ENCODE assay signal across 24 cellular contexts in genomic region chr4:40613456-40613855, GRCh38. TPM values are rescaled to one million over a fixed set of nuclear protein-coding genes. Genes with fewer than 3 reads are reported as not detected.
DNase-seq lines count a peak whose midpoint lies in the region; ATAC-seq, FAIRE-seq and TF ChIP-seq lines count a peak whose summit lies in the region.
"Had no signal": no experiment of that assay in that cellular context is flagged by ENCODE, and none has a peak within 500 bp of the region (broad histone marks: within the 10 kb centered on the region; RNA-seq: fewer than 3 reads in every experiment).

No MANE protein-coding gene starts in this region.

- 59% methylated on average over 1 of the region's 1 CpG for WGBS in smooth muscle cell (ENCODE audit: low lambda C conversion rate)

- peaks cover 11% of the 10 kb centered on the region for H3K4me1 Mint-ChIP-seq in activated CD4-positive, alpha-beta T cell treated with anti-CD3 and anti-CD28 coated beads for 36 hours

- no peak for TF ChIP-seq POLR2A in endothelial cell of umbilical vein (IDR thresholded peaks at IDR 0.05; ENCODE audit: low read depth, low read length)

- no peaks in the 10 kb centered on the region for H3K79me2 ChIP-seq in endothelial cell of umbilical vein (ENCODE audit: control insufficient read depth, insufficient read depth, low read length)
- H3K79me2 ChIP-seq in smooth muscle cell (ENCODE audit: low read depth): no peaks in the 10 kb centered on the region

- no peak overlapping the region for H3K27ac ChIP-seq in RWPE2 (ENCODE audit: poor library complexity, severe bottlenecking)
- no peak overlapping the region for H3K27ac ChIP-seq in endothelial cell of umbilical vein (ENCODE audit: insufficient read depth, low read depth, low read length)
- H3K27ac ChIP-seq in smooth muscle cell (ENCODE audit: low read depth): peak overlapping the region; percentile 17
- H3K27ac ChIP-seq: gastroesophageal sphincter, psoas muscle had no signal

- H3F3A ChIP-seq in smooth muscle cell (ENCODE audit: low read depth): no peaks in the 10 kb centered on the region

- no TSS peak for BruUV-seq in endothelial cell of umbilical vein (replicated peaks; lab: Mats Ljungman, UMichigan)

- POLR2A ChIA-PET in endothelial cell of umbilical vein (lab: Charles Lee): no interaction called here
- POLR2A ChIA-PET in activated CD4-positive, alpha-beta T cell treated with anti-CD3 and anti-CD28 coated beads for 36 hours (lab: Charles Lee): no interaction called here

- H4K20me1 ChIP-seq in endothelial cell of umbilical vein (replicated peaks; ENCODE audit: control insufficient read depth, extremely low read depth, insufficient read depth, low read length) (no peaks in the 10 kb centered on the region), smooth muscle cell (ENCODE audit: low read depth) (no peaks in the 10 kb centered on the region)

- no peak overlapping the region for H3K27ac Mint-ChIP-seq in activated CD4-positive, alpha-beta T cell treated with anti-CD3 and anti-CD28 coated beads for 36 hours
- H3K27ac Mint-ChIP-seq: activated naive CD4-positive, alpha-beta T cell treated with anti-CD3 and anti-CD28 coated beads, Interleukin-2, amount 10 ng/mL, durations not matched to agents 7 days and 5 days; activated T-cell treated with anti-CD3 and anti-CD28 coated beads, Interleukin-2, amount 50 U/mL, for 72 hours; IgD-negative memory B cell had no signal

- H3K36me3 ChIP-seq in RWPE2 (ENCODE audit: low read depth) (no peaks in the 10 kb centered on the region), endothelial cell of umbilical vein (ENCODE audit: control insufficient read depth in 2 of 2, extremely low read depth in 1 of 2, insufficient read depth in 2 of 2, low read length in 2 of 2) (no peaks in the 10 kb centered on the region), smooth muscle cell (ENCODE audit: low read depth) (no peaks in the 10 kb centered on the region)
- H3K36me3 ChIP-seq: gastroesophageal sphincter had no signal

- H3K9ac ChIP-seq in endothelial cell of umbilical vein (replicated peaks; ENCODE audit: extremely low read depth, insufficient read depth, low read length): no peak overlapping the region
- no peak overlapping the region for H3K9ac ChIP-seq in smooth muscle cell (ENCODE audit: low read depth)

- no peaks in the 10 kb centered on the region for H3K4me1 ChIP-seq in RWPE2 (ENCODE audit: insufficient read depth, poor library complexity, severe bottlenecking)
- no peaks in the 10 kb centered on the region for H3K4me1 ChIP-seq in endothelial cell of umbilical vein (ENCODE audit: control insufficient read depth, extremely low read depth, insufficient read depth, low read length)
- no peaks in the 10 kb centered on the region for H3K4me1 ChIP-seq in smooth muscle cell (ENCODE audit: low read depth)
- H3K4me1 ChIP-seq: gastroesophageal sphincter, psoas muscle had no signal

- H3K9me3 ChIP-seq in RWPE2 (ENCODE audit: severe bottlenecking): no peaks in the 10 kb centered on the region
- H3K9me3 ChIP-seq in endothelial cell of umbilical vein (replicated peaks; ENCODE audit: control insufficient read depth, insufficient read depth, low read length): no peaks in the 10 kb centered on the region
- H3K9me3 ChIP-seq in smooth muscle cell (replicated peaks; ENCODE audit: low read depth): no peaks in the 10 kb centered on the region
- H3K9me3 ChIP-seq: gastroesophageal sphincter, psoas muscle had no signal

- peak; percentile 35 for FAIRE-seq in endothelial cell of umbilical vein (lab: Jason Lieb, UNC)
- FAIRE-seq: keratinocyte had no signal

- H2AFZ ChIP-seq in endothelial cell of umbilical vein (ENCODE audit: low read depth, low read length): no peak overlapping the region
- no peak overlapping the region for H2AFZ ChIP-seq in smooth muscle cell (ENCODE audit: low read depth)

- no peaks in the 10 kb centered on the region for H3K27me3 ChIP-seq in RWPE2 (ENCODE audit: insufficient read depth, poor library complexity, severe bottlenecking)
- no peaks in the 10 kb centered on the region for H3K27me3 ChIP-seq in endothelial cell of umbilical vein (ENCODE audit: control insufficient read depth in 2 of 2, insufficient read depth in 2 of 2, low read length in 2 of 2)
- no peaks in the 10 kb centered on the region for H3K27me3 ChIP-seq in smooth muscle cell (ENCODE audit: low read depth)
- H3K27me3 ChIP-seq: gastroesophageal sphincter had no signal

- peak; percentile 43 for DNase-seq in ELR (ENCODE audit: low read depth)
- no peak for DNase-seq in RWPE2 (ENCODE audit: low spot score)
- DNase-seq in endothelial cell of umbilical vein (ENCODE audit: low read depth, low spot score): no peak
- no peak for DNase-seq in smooth muscle cell (lab: John Stamatoyannopoulos, UW; ENCODE audit: unreplicated experiment)
- DNase-seq in activated CD4-positive, alpha-beta T cell treated with anti-CD3 and anti-CD28 coated beads for 36 hours: no peak
- DNase-seq in NK-92 treated with Interleukin-12 subunit alpha and Interleukin-12 subunit beta, amount 100 ng/mL, for 24 hours (lab: John Stamatoyannopoulos, UW): no peak
- DNase-seq in dermis blood vessel endothelial cell: no peak
- DNase-seq: activated naive CD4-positive, alpha-beta T cell treated with anti-CD3 and anti-CD28 coated beads, Interleukin-2, amount 10 ng/mL, durations not matched to agents 7 days and 5 days; activated T-cell treated with anti-CD3 and anti-CD28 coated beads, Interleukin-2, amount 50 U/mL, for 72 hours; central memory CD4-positive, alpha-beta T cell; effector CD4-positive, alpha-beta T cell; MM.1S; NCI-H1417 treated with DMSO at 0.1 percent for 48 hours; NCI-H2107; NCI-H510A treated with DMSO at 0.1 percent for 48 hours; psoas muscle; stimulated activated CD4-positive, alpha-beta T cell treated with anti-CD3 and anti-CD28 coated beads, Interleukin-1b, Interleukin-23, amount 100 ng/mL, for 48 hours; substantia nigra had no signal

- H3K9me3 Mint-ChIP-seq in activated CD4-positive, alpha-beta T cell treated with anti-CD3 and anti-CD28 coated beads for 36 hours (ENCODE audit: low read depth): no peaks in the 10 kb centered on the region
- H3K9me3 Mint-ChIP-seq: activated T-cell treated with anti-CD3 and anti-CD28 coated beads, Interleukin-2, amount 50 U/mL, for 72 hours; IgD-negative memory B cell had no signal

- intact Hi-C loops in endothelial cell of umbilical vein (cut with micrococcal nuclease): no loop called here
- intact Hi-C loops in activated CD4-positive, alpha-beta T cell treated with anti-CD3 and anti-CD28 coated beads for 36 hours (cut with DNase I, micrococcal nuclease): no loop called here

- ATAC-seq in RWPE2 (ENCODE audit: low read depth): peak; percentile 33; the same call in 1 of the 3 replicates
- no peak for ATAC-seq in activated CD4-positive, alpha-beta T cell treated with anti-CD3 and anti-CD28 coated beads for 36 hours
- ATAC-seq: activated T-cell treated with anti-CD3 and anti-CD28 coated beads, Interleukin-2, amount 50 U/mL, for 72 hours; esophagus mucosa; gastroesophageal sphincter; psoas muscle had no signal

- dilution Hi-C loops in endothelial cell of umbilical vein (cut with MboI; ENCODE audit: extremely low pct_ligation_motif_present, low sequenced_read_pairs): no loop called here

- CTCF ChIA-PET in endothelial cell of umbilical vein (lab: Charles Lee): no interaction called here
- CTCF ChIA-PET in activated CD4-positive, alpha-beta T cell treated with anti-CD3 and anti-CD28 coated beads for 36 hours (lab: Charles Lee): no interaction called here

- H3K4me2 ChIP-seq in endothelial cell of umbilical vein (ENCODE audit: insufficient read depth, low read length) (no peak overlapping the region), smooth muscle cell (no peak overlapping the region)

- H3K9me1 ChIP-seq in endothelial cell of umbilical vein (replicated peaks; ENCODE audit: control insufficient read depth, extremely low read depth, insufficient read depth, low read length): no peaks in the 10 kb centered on the region

- H3K4me3 ChIP-seq in RWPE2 (ENCODE audit: severe bottlenecking) (no peak overlapping the region), endothelial cell of umbilical vein (replicated peaks in 1 of 3; ENCODE audit: insufficient read depth in 1 of 3, low read depth in 1 of 3, low read length in 3 of 3) (no peak overlapping the region), smooth muscle cell (no peak overlapping the region)
- H3K4me3 ChIP-seq: gastroesophageal sphincter, GM12878, psoas muscle had no signal

- TF ChIP-seq CTCF in RWPE2 (IDR thresholded peaks at IDR 0.05; ENCODE audit: poor library complexity, severe bottlenecking) (no peak), endothelial cell of umbilical vein (IDR thresholded peaks at IDR 0.05; ENCODE audit: extremely low read depth in 1 of 2, insufficient read depth in 1 of 2, low read depth in 1 of 2, low read length in 2 of 2) (no peak), smooth muscle cell (IDR thresholded peaks at IDR 0.05; ENCODE audit: borderline replicate concordance, insufficient read depth, poor library complexity, severe bottlenecking) (no peak)

- H3K27me3 Mint-ChIP-seq in activated CD4-positive, alpha-beta T cell treated with anti-CD3 and anti-CD28 coated beads for 36 hours: peaks cover 4% of the 10 kb centered on the region
- H3K27me3 Mint-ChIP-seq: activated naive CD4-positive, alpha-beta T cell treated with anti-CD3 and anti-CD28 coated beads, Interleukin-2, amount 10 ng/mL, durations not matched to agents 7 days and 5 days; IgD-negative memory B cell had no signal

- no peak overlapping the region for H3K4me3 Mint-ChIP-seq in activated CD4-positive, alpha-beta T cell treated with anti-CD3 and anti-CD28 coated beads for 36 hours
- H3K4me3 Mint-ChIP-seq: activated naive CD4-positive, alpha-beta T cell treated with anti-CD3 and anti-CD28 coated beads, Interleukin-2, amount 10 ng/mL, durations not matched to agents 7 days and 5 days; IgD-negative memory B cell had no signal

- no peaks in the 10 kb centered on the region for H3K36me3 Mint-ChIP-seq in activated CD4-positive, alpha-beta T cell treated with anti-CD3 and anti-CD28 coated beads for 36 hours (ENCODE audit: low read depth)
- H3K36me3 Mint-ChIP-seq: activated naive CD4-positive, alpha-beta T cell treated with anti-CD3 and anti-CD28 coated beads, Interleukin-2, amount 10 ng/mL, durations not matched to agents 7 days and 5 days; IgD-negative memory B cell had no signal

RNA-seq across cellular contexts. Expression of gene RBM47, which starts 16.2 kb away (rescaled TPM):
- total RNA-seq in endothelial cell of umbilical vein: not detected in 2 replicates
- polyA plus RNA-seq in endothelial cell of umbilical vein: not detected in 2 replicates
- polyA plus RNA-seq in endothelial cell of umbilical vein (2011; cell fraction: cytosol; rRNA removed): not detected in 2 replicates
- not detected in 2 replicates for polyA plus RNA-seq in endothelial cell of umbilical vein (2011; cell fraction: nucleus; rRNA removed)
- polyA plus RNA-seq in endothelial cell of umbilical vein (2012): not detected in 2 replicates
- polyA minus RNA-seq in endothelial cell of umbilical vein: not detected in 2 replicates
- polyA minus RNA-seq in endothelial cell of umbilical vein (2011; cell fraction: cytosol; rRNA and poly(A)+ RNA removed): 24.6 TPM
- not detected in 2 replicates for polyA minus RNA-seq in endothelial cell of umbilical vein (2011; cell fraction: nucleus; rRNA and poly(A)+ RNA removed)
- total RNA-seq in smooth muscle cell: 5.5 and 6.0 TPM in 2 replicates
- 3.4 and 3.6 TPM in 2 replicates for polyA plus RNA-seq in smooth muscle cell
- total RNA-seq in activated CD4-positive, alpha-beta T cell treated with anti-CD3 and anti-CD28 coated beads for 36 hours: 1 to 10 TPM; 3.2 to 4.4 TPM
- total RNA-seq in dermis blood vessel endothelial cell: 1.0 and 4.6 TPM in 2 replicates
- total RNA-seq: lung microvascular endothelial cell had no signal
